In the genomic region with DNA sequence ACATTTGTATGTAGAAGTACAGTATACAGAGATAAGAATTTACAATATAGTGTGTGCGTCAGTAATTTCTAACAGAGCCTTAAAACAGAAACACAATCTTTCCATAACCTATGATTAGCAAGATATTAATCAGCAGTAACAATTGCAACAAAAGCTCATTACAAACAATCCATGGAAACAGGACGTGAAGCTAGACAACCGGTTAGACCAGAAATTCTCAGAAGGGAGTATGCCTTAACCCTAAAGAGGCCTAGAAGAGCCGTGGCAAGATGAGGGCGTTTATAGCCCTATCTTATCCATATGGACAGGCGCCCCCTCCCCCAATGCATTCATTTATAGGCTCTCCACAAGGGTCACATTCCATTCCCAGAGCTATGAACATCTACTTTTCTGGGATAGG, we compare ENCODE assay signal across 8 cellular contexts.
DNase-seq lines count a peak whose midpoint lies in the region; ATAC-seq and TF ChIP-seq lines count a peak whose summit lies in the region.
"Not testable (repeated sequence)": the region's sequence is repeated elsewhere in the genome, so short reads cannot be mapped to it uniquely, and the experiment has no call there.

No MANE protein-coding gene starts in this region.

- peak; percentile 11 to 39 for DNase-seq in Caco-2
- not testable (repeated sequence) for DNase-seq in H9; neural progenitor cell (ENCODE audit: low spot score); type B pancreatic cell (ENCODE audit: extremely low spot score, unreplicated experiment)
- peak; percentile 80 for DNase-seq in NCI-H748 (lab: John Stamatoyannopoulos, UW; ENCODE audit: unreplicated experiment)
- peak; percentile 19 for DNase-seq in WTC11 (ENCODE audit: low spot score)
- peak; percentile 34 for DNase-seq in epithelial cell of esophagus (ENCODE audit: low read depth)

- CTCF ChIA-PET in Caco-2 (lab: Charles Lee); WTC11 (lab: Charles Lee): not testable (repeated sequence)

- POLR2A ChIA-PET in Caco-2 (lab: Charles Lee); WTC11 (lab: Charles Lee): not testable (repeated sequence)

- H2BK20ac ChIP-seq in H9 (ENCODE audit: low read depth, low read length, poor library complexity, severe bottlenecking), result not testable (repeated sequence)

- not testable (repeated sequence) for H3K27me3 Mint-ChIP-seq in Caco-2 (ENCODE audit: insufficient read depth, unreplicated experiment); H9 (ENCODE audit: low read depth); WTC11 (ENCODE audit: low read depth); neural progenitor cell (ENCODE audit: insufficient read depth, low read depth); type B pancreatic cell

- H3K9me3 ChIP-seq in Caco-2; H9 (ENCODE audit: control insufficient read depth, low read depth, low read length); neural progenitor cell (ENCODE audit: low read depth): not testable (repeated sequence)

- H3F3A ChIP-seq in neural progenitor cell (ENCODE audit: low read depth), result not testable (repeated sequence)

- not testable (repeated sequence) for H2BK120ac ChIP-seq in H9 (ENCODE audit: low read depth, low read length, poor library complexity, severe bottlenecking)

- BruUV-seq in Caco-2 (replicated peaks; lab: Mats Ljungman, UMichigan), result not testable (repeated sequence)

- not testable (repeated sequence) for H4K91ac ChIP-seq in H9 (ENCODE audit: insufficient read length, low read depth, low read length)

- H3K79me1 ChIP-seq in H9 (ENCODE audit: insufficient read depth, low read depth, low read length, poor library complexity, severe bottlenecking), result not testable (repeated sequence)

- not testable (repeated sequence) for H3K9ac ChIP-seq in H9 (ENCODE audit: extremely low read depth, insufficient read length, low read length); neural progenitor cell

- H3K79me2 ChIP-seq in H9 (ENCODE audit: insufficient read depth, low read length); neural progenitor cell (ENCODE audit: low read depth): not testable (repeated sequence)

- H3K36me3 ChIP-seq in Caco-2 (ENCODE audit: control insufficient read depth, insufficient read depth, low read length); neural progenitor cell: not testable (repeated sequence)

- H4K8ac ChIP-seq in H9 (replicated peaks; ENCODE audit: insufficient read length, low read depth, low read length), result not testable (repeated sequence)

- H3K4ac ChIP-seq in H9 (ENCODE audit: low read depth, low read length), result not testable (repeated sequence)

- H3K27ac Mint-ChIP-seq in Caco-2 (ENCODE audit: unreplicated experiment), result not testable (repeated sequence)
- peak overlapping the region in 2 of 3 experiments; percentile 35 to 72; a peak in 1 of 7 replicates for H3K27ac Mint-ChIP-seq in H9
- peak overlapping the region; percentile 82; the same call in 1 of the 2 replicates for H3K27ac Mint-ChIP-seq in WTC11
- peak overlapping the region; percentile 57 for H3K27ac Mint-ChIP-seq in neural progenitor cell
- peak overlapping the region; percentile 39 for H3K27ac Mint-ChIP-seq in type B pancreatic cell

- not testable (repeated sequence) for H3K14ac ChIP-seq in H9 (ENCODE audit: insufficient read depth, low read length)

- not testable (repeated sequence) for H3K4me2 ChIP-seq in H9 (ENCODE audit: insufficient read depth, insufficient read length, low read length); neural progenitor cell

- H2AFZ ChIP-seq in H9 (ENCODE audit: low read length), result not testable (repeated sequence)
- H2AFZ ChIP-seq in neural progenitor cell (replicated peaks), result peak overlapping the region; percentile 58

- not testable (repeated sequence) for H3K23ac ChIP-seq in H9 (ENCODE audit: insufficient read length, low read depth, low read length)

- intact Hi-C loops in Caco-2 (cut with micrococcal nuclease; ENCODE audit: unreplicated experiment), result loop anchor here (5.0 kb wide), 1 partner anchor 60 kb away; no protein-coding TSS in a partner anchor

- H3K23me2 ChIP-seq in H9 (ENCODE audit: insufficient read length, low read depth, low read length, poor library complexity, severe bottlenecking), result not testable (repeated sequence)

- H2BK15ac ChIP-seq in H9 (ENCODE audit: low read depth, low read length), result not testable (repeated sequence)

- not testable (repeated sequence) for H3K18ac ChIP-seq in H9 (ENCODE audit: insufficient read length, low read depth, low read length)

- ATAC-seq in WTC11, result not testable (repeated sequence)

- WGBS in H9 (ENCODE audit: extremely low coverage, insufficient read length, low lambda C conversion rate), result no CpG with 5 or more reads among the region's 6 CpGs

- H4K20me1 ChIP-seq in H9 (ENCODE audit: control insufficient read depth, insufficient read depth, insufficient read length); neural progenitor cell (ENCODE audit: low read depth): not testable (repeated sequence)

- not testable (repeated sequence) for H3K4me1 ChIP-seq in Caco-2; H9 (ENCODE audit: insufficient read depth, low read length); neural progenitor cell

- H2BK5ac ChIP-seq in H9 (ENCODE audit: insufficient read length, low read length), result not testable (repeated sequence)

- not testable (repeated sequence) for H3K9me3 Mint-ChIP-seq in Caco-2 (ENCODE audit: unreplicated experiment); H9; neural progenitor cell; type B pancreatic cell
- peaks cover 23% of the 10 kb centered on the region for H3K9me3 Mint-ChIP-seq in WTC11

- not testable (repeated sequence) for H2AK5ac ChIP-seq in H9 (ENCODE audit: insufficient read length, low read length)

- not testable (repeated sequence) for H3K27me3 ChIP-seq in Caco-2 (replicated peaks; ENCODE audit: control insufficient read depth, insufficient read depth, low read length); H9 (ENCODE audit: insufficient read depth, low read length); neural progenitor cell

- H3K4me1 Mint-ChIP-seq in Caco-2 (ENCODE audit: low read depth, unreplicated experiment), result peaks cover 13% of the 10 kb centered on the region
- H3K4me1 Mint-ChIP-seq in H9, result peaks cover 10 to 11% of the 10 kb centered on the region in 2 experiments
- H3K4me1 Mint-ChIP-seq in WTC11, result peaks cover 27% of the 10 kb centered on the region
- peaks cover 10% of the 10 kb centered on the region for H3K4me1 Mint-ChIP-seq in neural progenitor cell
- H3K4me1 Mint-ChIP-seq in type B pancreatic cell (ENCODE audit: unreplicated experiment), result peaks cover 15% of the 10 kb centered on the region

- not testable (repeated sequence) for H3K56ac ChIP-seq in H9 (ENCODE audit: insufficient read length, low read depth, low read length)

- not testable (repeated sequence) for H4K5ac ChIP-seq in H9 (ENCODE audit: insufficient read length, low read depth, low read length)

- not testable (repeated sequence) for H3K36me3 Mint-ChIP-seq in Caco-2 (ENCODE audit: insufficient read depth, unreplicated experiment); H9 (ENCODE audit: insufficient read depth in 1 of 3, low read depth in 3 of 3); neural progenitor cell; type B pancreatic cell
- peaks cover 10% of the 10 kb centered on the region for H3K36me3 Mint-ChIP-seq in WTC11

- not testable (repeated sequence) for H2BK12ac ChIP-seq in H9 (ENCODE audit: insufficient read length, low read depth, low read length)

- not testable (repeated sequence) for TF ChIP-seq CTCF in 22Rv1 (IDR thresholded peaks at IDR 0.05); Caco-2 (IDR thresholded peaks at IDR 0.05; ENCODE audit: insufficient read depth in 1 of 2, low read depth in 1 of 2, low read length in 1 of 2, severe bottlenecking in 1 of 2, unreplicated experiment in 1 of 2); H9 (conservative IDR thresholded peaks at IDR 0.05); WTC11 (IDR thresholded peaks at IDR 0.05); epithelial cell of esophagus (IDR thresholded peaks at IDR 0.05; ENCODE audit: insufficient read depth, low read depth, low read length, missing control alignments); neural progenitor cell (IDR thresholded peaks at IDR 0.05); type B pancreatic cell (conservative IDR thresholded peaks at IDR 0.05)

- H3K4me3 Mint-ChIP-seq in Caco-2 (ENCODE audit: unreplicated experiment) (peak overlapping the region; percentile 32), type B pancreatic cell (peak overlapping the region; percentile 67)
- H3K4me3 Mint-ChIP-seq in H9, WTC11, neural progenitor cell: not testable (repeated sequence)

- H3K4me3 ChIP-seq in Caco-2 (ENCODE audit: low read depth, low read length); epithelial cell of esophagus (ENCODE audit: low read length); neural progenitor cell: not testable (repeated sequence)

- peak overlapping the region; percentile 73 for H3K27ac ChIP-seq in 22Rv1
- H3K27ac ChIP-seq in H9 (ENCODE audit: insufficient read length, low read depth, low read length); neural progenitor cell: not testable (repeated sequence)

- not testable (repeated sequence) for H3T11ph ChIP-seq in H9 (ENCODE audit: low read length)
